In genomic region chrX:129719931-129720520, GRCh38 we compare ENCODE assay signal across 20 cellular contexts. TPM values are rescaled to one million over a fixed set of nuclear protein-coding genes. Genes with fewer than 3 reads are reported as not detected.
"Had no signal": no experiment of that assay in that cellular context is flagged by ENCODE, and none has a peak within 500 bp of the region (broad histone marks: within the 10 kb centered on the region; RNA-seq: fewer than 3 reads in every experiment).

No MANE protein-coding gene starts in this region.

- H3K27me3 Mint-ChIP-seq: activated B cell treated with CpG ODN at 0.5 μM for 24 hours; activated CD4-positive, alpha-beta memory T cell treated with anti-CD3 and anti-CD28 coated beads, Interleukin-2, amount 10 ng/mL, durations not matched to agents 7 days and 5 days; effector memory CD8-positive, alpha-beta T cell; naive thymus-derived CD8-positive, alpha-beta T cell; stimulated activated naive CD8-positive, alpha-beta T cell treated with anti-CD3 and anti-CD28 coated beads, Interleukin-15, amount 100 ng/mL, for 72 hours had no signal

- H3K4me3 ChIP-seq: pancreas, right lobe of liver, smooth muscle cell had no signal

- H3K4me3 Mint-ChIP-seq: activated B cell treated with CpG ODN at 0.5 μM for 24 hours; activated CD4-positive, alpha-beta memory T cell treated with anti-CD3 and anti-CD28 coated beads, Interleukin-2, amount 10 ng/mL, durations not matched to agents 7 days and 5 days; dendritic cell treated with granulocyte-macrophage colony-stimulating factor and Interleukin-4, amounts not matched to agents 40 ng/mL and 50 ng/mL, for 4 days; effector memory CD8-positive, alpha-beta T cell; naive thymus-derived CD8-positive, alpha-beta T cell; stimulated activated naive CD8-positive, alpha-beta T cell treated with anti-CD3 and anti-CD28 coated beads, Interleukin-15, amount 100 ng/mL, for 72 hours; T-cell had no signal

- H3K36me3 ChIP-seq: pancreas, right lobe of liver had no signal

- H3K27ac Mint-ChIP-seq: activated B cell treated with CpG ODN at 0.5 μM for 24 hours; activated CD4-positive, alpha-beta memory T cell treated with anti-CD3 and anti-CD28 coated beads, Interleukin-2, amount 10 ng/mL, durations not matched to agents 7 days and 5 days; dendritic cell treated with granulocyte-macrophage colony-stimulating factor and Interleukin-4, amounts not matched to agents 40 ng/mL and 50 ng/mL, for 4 days; naive thymus-derived CD8-positive, alpha-beta T cell; stimulated activated naive CD8-positive, alpha-beta T cell treated with anti-CD3 and anti-CD28 coated beads, Interleukin-15, amount 100 ng/mL, for 72 hours; T-cell had no signal

- H3K36me3 Mint-ChIP-seq: naive thymus-derived CD8-positive, alpha-beta T cell; T-cell had no signal

- DNase-seq: activated B cell treated with CpG ODN at 0.5 μM for 24 hours; activated CD4-positive, alpha-beta memory T cell treated with anti-CD3 and anti-CD28 coated beads, Interleukin-2, amount 10 ng/mL, durations not matched to agents 7 days and 5 days; activated CD4-positive, alpha-beta T cell treated with anti-CD3 and anti-CD28 coated beads for 4 hours; activated naive CD4-positive, alpha-beta T cell treated with anti-CD3 and anti-CD28 coated beads, Interleukin-2, amount 50 U/mL, for 16 hours; activated T-cell treated with anti-CD3 and anti-CD28 coated beads, Interleukin-2, amount 50 U/mL, for 1 hour; aorta; cerebellar nuclear complex; effector memory CD8-positive, alpha-beta T cell; mesenchymal stem cell; naive thymus-derived CD8-positive, alpha-beta T cell; pancreas; right lobe of liver; stimulated activated CD4-positive, alpha-beta T cell treated with anti-CD3 and anti-CD28 coated beads, Interleukin-4, amount 100 ng/mL, for 1 hour; stimulated activated naive CD8-positive, alpha-beta T cell treated with anti-CD3 and anti-CD28 coated beads, Interleukin-15, amount 100 ng/mL, for 72 hours; T-cell; trophoblast cell had no signal

- H3K4me1 ChIP-seq: pancreas, right lobe of liver had no signal

- H3K27ac ChIP-seq: epithelial cell of prostate, pancreas, right lobe of liver had no signal

- H3K27me3 ChIP-seq: right lobe of liver had no signal

- H3K4me2 ChIP-seq: smooth muscle cell had no signal

- H3K9me3 Mint-ChIP-seq: activated B cell treated with CpG ODN at 0.5 μM for 24 hours; activated CD4-positive, alpha-beta memory T cell treated with anti-CD3 and anti-CD28 coated beads, Interleukin-2, amount 10 ng/mL, durations not matched to agents 7 days and 5 days; dendritic cell treated with granulocyte-macrophage colony-stimulating factor and Interleukin-4, amounts not matched to agents 40 ng/mL and 50 ng/mL, for 4 days; effector memory CD8-positive, alpha-beta T cell; naive thymus-derived CD8-positive, alpha-beta T cell; stimulated activated naive CD8-positive, alpha-beta T cell treated with anti-CD3 and anti-CD28 coated beads, Interleukin-15, amount 100 ng/mL, for 72 hours; T-cell had no signal

- H3K9me3 ChIP-seq: pancreas, right lobe of liver had no signal

- ATAC-seq: effector memory CD8-positive, alpha-beta T cell; naive thymus-derived CD8-positive, alpha-beta T cell; pancreas; right lobe of liver; stimulated activated naive CD8-positive, alpha-beta T cell treated with anti-CD3 and anti-CD28 coated beads, Interleukin-15, amount 100 ng/mL, for 72 hours; T-cell had no signal

RNA-seq across cellular contexts. Expression of gene XPNPEP2, which starts 18.8 kb away (rescaled TPM):
- total RNA-seq: kidney epithelial cell; naive thymus-derived CD8-positive, alpha-beta T cell had no signal

RNA-seq across cellular contexts. Expression of gene SASH3, which starts 59.7 kb away (rescaled TPM):
- total RNA-seq: kidney epithelial cell, smooth muscle cell had no signal
- polyA plus RNA-seq: smooth muscle cell had no signal
